In the genomic region with DNA sequence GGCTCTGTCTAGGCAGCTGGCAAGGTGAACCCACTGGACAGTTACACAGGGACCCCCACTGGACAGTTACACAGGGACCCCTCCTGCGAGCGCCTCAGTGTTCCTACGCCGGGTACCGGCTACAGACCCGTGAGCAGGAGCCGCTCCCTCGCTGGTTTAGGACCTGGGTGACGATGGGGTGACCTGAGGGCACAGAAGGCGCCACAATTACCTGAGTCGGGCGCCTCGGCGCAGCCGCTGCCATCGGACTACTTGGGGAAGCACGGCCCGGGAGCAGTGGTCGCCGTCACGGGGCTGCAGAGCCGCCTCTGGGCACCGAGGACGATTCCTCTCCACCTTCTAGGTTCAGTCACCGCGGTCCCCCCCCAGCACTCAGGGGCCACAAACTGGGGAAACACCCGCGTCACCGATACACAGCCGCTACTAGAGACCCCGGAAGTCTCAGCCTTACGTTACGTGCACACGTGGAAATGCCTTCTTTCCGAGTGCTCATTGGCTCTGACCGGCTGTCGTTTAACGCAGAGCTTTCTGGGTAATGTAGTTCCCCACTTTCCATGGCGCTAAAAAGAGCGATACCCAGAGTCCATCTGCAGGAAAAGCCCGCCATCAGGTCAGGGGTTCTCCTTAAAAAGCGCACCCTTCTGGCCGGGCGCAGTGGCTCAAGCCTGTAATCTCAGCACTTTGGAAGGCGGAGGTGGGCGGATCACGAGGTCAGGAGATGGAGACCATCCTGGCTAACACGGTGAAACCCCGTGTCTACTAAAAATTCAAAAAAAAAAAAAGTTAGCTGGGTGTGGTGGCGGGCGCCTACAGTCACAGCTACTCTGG, we compare ENCODE assay signal across 8 cellular contexts. TPM values are rescaled to one million over a fixed set of nuclear protein-coding genes. Genes with fewer than 3 reads are reported as not detected.
DNase-seq lines count a peak whose midpoint lies in the region; ATAC-seq and TF ChIP-seq lines count a peak whose summit lies in the region.
"Not testable (repeated sequence)": the region's sequence is repeated elsewhere in the genome, so short reads cannot be mapped to it uniquely, and the experiment has no call there.

TSS of gene ZNF417 (minus strand) at position 425 of the 828 bp plus-strand sequence. CDS start at position 244, 181 bp downstream.

- peak within 1 kb of the TSS; percentile 74 for H3K9ac ChIP-seq in rectal smooth muscle tissue (ENCODE audit: low read length)

- DNase-seq in NCI-H1694 treated with DMSO at 0.1 percent for 48 hours (lab: John Stamatoyannopoulos, UW): peak; percentile 92
- DNase-seq in T-helper 2 cell: peak; percentile 60 to 97 (median 85)
- DNase-seq in ascending aorta (ENCODE audit: low spot score in 2 of 2): peak; percentile 50 to 92
- DNase-seq in hepatic stellate cell (ENCODE audit: low spot score): peak; percentile 96
- DNase-seq in aorta: peak; percentile 88

- H3K9me3 ChIP-seq in ascending aorta (peaks cover 13 to 53% of the 10 kb centered on the region in 2 donors), aorta (ENCODE audit: control insufficient read depth, low read length) (peaks cover 14% of the 10 kb centered on the region)

- peaks cover 20 to 41% of the 10 kb centered on the region in 2 donors for H3K36me3 ChIP-seq in ascending aorta
- H3K36me3 ChIP-seq in rectal smooth muscle tissue (ENCODE audit: control insufficient read depth, insufficient read depth, low read length): peaks cover 11% of the 10 kb centered on the region
- H3K36me3 ChIP-seq in aorta (ENCODE audit: control insufficient read depth in 1 of 2, insufficient read depth in 2 of 2, low read length in 1 of 2): not testable (repeated sequence)

- H3K4me3 ChIP-seq in ascending aorta: peak within 1 kb of the TSS; percentile 86 to 89
- H3K4me3 ChIP-seq in rectal smooth muscle tissue (ENCODE audit: low read length): peak within 1 kb of the TSS; percentile 92
- peak within 1 kb of the TSS; percentile 11 to 78 for H3K4me3 ChIP-seq in aorta (ENCODE audit: low read length in 2 of 2)

- H3K27ac ChIP-seq in ascending aorta (peak within 1 kb of the TSS; percentile 70 to 80), rectal smooth muscle tissue (ENCODE audit: low read depth, low read length) (peak within 1 kb of the TSS; percentile 68)
- H3K27ac ChIP-seq in aorta (ENCODE audit: low read depth in 1 of 2, low read length in 2 of 2): not testable (repeated sequence)

- H3K27me3 ChIP-seq in ascending aorta; rectal smooth muscle tissue (ENCODE audit: control insufficient read depth, insufficient read depth, low read length); aorta (ENCODE audit: control insufficient read depth in 1 of 2, insufficient read depth in 2 of 2, low read length in 1 of 2): not testable (repeated sequence)

- peak in 1 of 3 experiments; percentile 16 for TF ChIP-seq CTCF in ascending aorta (IDR thresholded peaks at IDR 0.05)

- intact Hi-C loops in ascending aorta (cut with DNase I): loop anchor here (1.0 to 5.0 kb wide), 3 partner anchors 86 to 236 kb away; partner anchors contain the start of genes ZNF329, ZNF552 and ZNF606
- intact Hi-C loops in aorta (cut with DNase I): not testable (repeated sequence)

- not testable (repeated sequence) for H3K4me1 ChIP-seq in ascending aorta; rectal smooth muscle tissue (ENCODE audit: control insufficient read depth, insufficient read depth, low read length); aorta (ENCODE audit: control insufficient read depth in 1 of 2, insufficient read depth in 2 of 2, low read length in 2 of 2)

- WGBS in aorta, 2 donors: 0 to 1% methylated on average over 43 to 51 of the region's 51 CpGs

- ATAC-seq in GM18498 (IDR thresholded peaks at IDR 0.05; ENCODE audit: unreplicated experiment) (peak; percentile 98), HG02938 (IDR thresholded peaks at IDR 0.05; ENCODE audit: unreplicated experiment) (peak; percentile 97), aorta (ENCODE audit: low FRiP score) (peak; percentile 98)

RNA-seq across cellular contexts. Expression of gene ZNF417, which starts in this region (rescaled TPM):
- total RNA-seq in ascending aorta (2.3 TPM), aorta (10 to 100 TPM; 15.7 to 23.5 TPM)
- polyA plus RNA-seq in aorta: 1 to 10 TPM; 2.0 to 4.2 TPM
